ENCODE assay signal across 8 cellular contexts in genomic region chr18:3652380-3653262, GRCh38.
DNase-seq lines count a peak whose midpoint lies in the region; ATAC-seq and TF ChIP-seq lines count a peak whose summit lies in the region.

No MANE protein-coding gene starts in this region.

- H2AFZ ChIP-seq in H9 (ENCODE audit: low read length): no peak overlapping the region

- H2BK12ac ChIP-seq in H9 (ENCODE audit: insufficient read length, low read depth, low read length): no peak overlapping the region

- H4K5ac ChIP-seq in H9 (ENCODE audit: insufficient read length, low read depth, low read length): no peak overlapping the region

- H3K4me3 ChIP-seq in ascending aorta: no peak overlapping the region

- peaks cover 0 to 4% (median 0%) of the 10 kb centered on the region in 3 experiments; a peak in 1 of 7 replicates for H3K36me3 Mint-ChIP-seq in H9 (ENCODE audit: insufficient read depth in 1 of 3, low read depth in 3 of 3)

- no peaks in the 10 kb centered on the region; the same call in 1 of the 2 replicates for H3K27me3 Mint-ChIP-seq in H9 (ENCODE audit: low read depth)

- H3K56ac ChIP-seq in H9 (ENCODE audit: insufficient read length, low read depth, low read length): no peak overlapping the region

- TF ChIP-seq CTCF in H9 (conservative IDR thresholded peaks at IDR 0.05) (no peak), RWPE1 (conservative IDR thresholded peaks at IDR 0.05; ENCODE audit: low read depth) (no peak), ascending aorta (IDR thresholded peaks at IDR 0.05) (no peak)

- no peak overlapping the region for H4K91ac ChIP-seq in H9 (ENCODE audit: insufficient read length, low read depth, low read length)

- H3K9me3 Mint-ChIP-seq in H9: no peaks in the 10 kb centered on the region

- H4K8ac ChIP-seq in H9 (replicated peaks; ENCODE audit: insufficient read length, low read depth, low read length): no peak overlapping the region

- no peak overlapping the region for H3K23ac ChIP-seq in H9 (ENCODE audit: insufficient read length, low read depth, low read length)

- POLR2A ChIA-PET in RWPE1 (lab: Yijun Ruan, JAX; ENCODE audit: low non-redundant PET): interaction anchor here (0.5 kb wide), 2 partner anchors 27 to 44 kb away, joined by 3 read pairs; no protein-coding TSS in a partner anchor

- H3K14ac ChIP-seq in H9 (ENCODE audit: insufficient read depth, low read length): no peak overlapping the region

- no peak overlapping the region for H3K27ac ChIP-seq in H9 (ENCODE audit: insufficient read length, low read depth, low read length)
- peak overlapping the region; percentile 93 for H3K27ac ChIP-seq in RWPE1
- H3K27ac ChIP-seq in ascending aorta: peak overlapping the region; percentile 7 to 77

- peak overlapping the region in 2 of 3 experiments; percentile 65 to 66; a peak in 3 of 7 replicates for H3K27ac Mint-ChIP-seq in H9

- no peak overlapping the region for H3K4me3 Mint-ChIP-seq in H9

- H3K4me1 Mint-ChIP-seq in H9: peaks cover 41 to 45% of the 10 kb centered on the region in 2 experiments

- no peak for ATAC-seq in HG03521 (IDR thresholded peaks at IDR 0.05; ENCODE audit: unreplicated experiment)

- H4K20me1 ChIP-seq in H9 (ENCODE audit: control insufficient read depth, insufficient read depth, insufficient read length): no peaks in the 10 kb centered on the region

- H3K79me2 ChIP-seq in H9 (ENCODE audit: insufficient read depth, low read length): no peaks in the 10 kb centered on the region

- WGBS in H9 (ENCODE audit: extremely low coverage, insufficient read length, low lambda C conversion rate): no CpG with 5 or more reads among the region's 13 CpGs

- intact Hi-C loops in ascending aorta (cut with DNase I): loop anchor here (1.0 to 5.0 kb wide), 3 partner anchors 29 to 205 kb away; no protein-coding TSS in a partner anchor

- no peak overlapping the region for H3K9ac ChIP-seq in H9 (ENCODE audit: extremely low read depth, insufficient read length, low read length)

- H3T11ph ChIP-seq in H9 (ENCODE audit: low read length): no peak overlapping the region

- no peak overlapping the region for H3K18ac ChIP-seq in H9 (ENCODE audit: insufficient read length, low read depth, low read length)

- H3K9me3 ChIP-seq in H9 (ENCODE audit: control insufficient read depth, low read depth, low read length) (no peaks in the 10 kb centered on the region), ascending aorta (no peaks in the 10 kb centered on the region)

- H3K36me3 ChIP-seq in ascending aorta: no peaks in the 10 kb centered on the region

- no peak overlapping the region for H3K4me2 ChIP-seq in H9 (ENCODE audit: insufficient read depth, insufficient read length, low read length)

- H2BK120ac ChIP-seq in H9 (ENCODE audit: low read depth, low read length, poor library complexity, severe bottlenecking): no peak overlapping the region

- H3K23me2 ChIP-seq in H9 (ENCODE audit: insufficient read length, low read depth, low read length, poor library complexity, severe bottlenecking): no peaks in the 10 kb centered on the region

- CTCF ChIA-PET in RWPE1 (lab: Yijun Ruan, JAX): interaction anchor here (0.5 to 2.7 kb wide), 4 partner anchors 13 to 513 kb away, joined by 3 to 23 read pairs (median 4); no protein-coding TSS in a partner anchor

- H3K4me1 ChIP-seq in H9 (ENCODE audit: insufficient read depth, low read length) (peaks cover 10% of the 10 kb centered on the region; the same call in 1 of the 2 replicates), ascending aorta (peaks cover 0 to 5% of the 10 kb centered on the region in 2 donors)

- H3K79me1 ChIP-seq in H9 (ENCODE audit: insufficient read depth, low read depth, low read length, poor library complexity, severe bottlenecking): no peaks in the 10 kb centered on the region

- no peak overlapping the region for H3K4ac ChIP-seq in H9 (ENCODE audit: low read depth, low read length)

- no peak overlapping the region for H2BK5ac ChIP-seq in H9 (ENCODE audit: insufficient read length, low read length)

- no peaks in the 10 kb centered on the region for H3K27me3 ChIP-seq in H9 (ENCODE audit: insufficient read depth, low read length)
- H3K27me3 ChIP-seq in ascending aorta: no peaks in the 10 kb centered on the region

- DNase-seq in H9 (peak; percentile 49), RWPE1 (ENCODE audit: low spot score) (peak; percentile 97), ascending aorta (ENCODE audit: low spot score in 2 of 2) (peak; percentile 32 to 90), kidney glomerular epithelial cell (lab: John Stamatoyannopoulos, UW) (peak; percentile 37), NCI-H446 treated with DMSO at 0.1 percent for 48 hours (lab: John Stamatoyannopoulos, UW) (no peak), NCI-H1694 treated with DMSO at 0.1 percent for 48 hours (lab: John Stamatoyannopoulos, UW) (no peak)
- DNase-seq in stimulated activated CD8-positive, alpha-beta memory T cell treated with anti-CD3 and anti-CD28 coated beads, Interleukin-12 subunit alpha, Interleukin-12 subunit beta, amount 100 ng/mL, for 4 hours (ENCODE audit: low read depth): peak; percentile 15

- H2BK20ac ChIP-seq in H9 (ENCODE audit: low read depth, low read length, poor library complexity, severe bottlenecking): no peak overlapping the region

- H2BK15ac ChIP-seq in H9 (ENCODE audit: low read depth, low read length): no peak overlapping the region

- H2AK5ac ChIP-seq in H9 (ENCODE audit: insufficient read length, low read length): no peak overlapping the region

Comparison
In these comparisons a context has a peak if more than half of its experiments do, and no peak if none do; other contexts are left out.
1. DNase-seq: peak in H9 (single experiment), RWPE1 (single experiment), ascending aorta (2 of 2), kidney glomerular epithelial cell (single experiment) and stimulated activated CD8-positive, alpha-beta memory T cell treated with anti-CD3 and anti-CD28 coated beads, Interleukin-12 subunit alpha, Interleukin-12 subunit beta, amount 100 ng/mL, for 4 hours (single experiment); none in NCI-H446 treated with DMSO at 0.1 percent for 48 hours (single experiment) and NCI-H1694 treated with DMSO at 0.1 percent for 48 hours (single experiment).